ENCODE assay signal across 20 cellular contexts in genomic region chr3:23232016-23232415, GRCh38. TPM values are rescaled to one million over a fixed set of nuclear protein-coding genes. Genes with fewer than 3 reads are reported as not detected.
DNase-seq lines count a peak whose midpoint lies in the region; ATAC-seq, FAIRE-seq and TF ChIP-seq lines count a peak whose summit lies in the region.
"Had no signal": no experiment of that assay in that cellular context is flagged by ENCODE, and none has a peak within 500 bp of the region (broad histone marks: within the 10 kb centered on the region; RNA-seq: fewer than 3 reads in every experiment).

No MANE protein-coding gene starts in this region.

- in situ Hi-C loops in GM23248 (cut with MboI) (no loop called here), HAP-1 (cut with MboI; ENCODE audit: low sequenced_read_pairs) (no loop called here)

- TF ChIP-seq CTCF in astrocyte (IDR thresholded peaks at IDR 0.05; ENCODE audit: insufficient read depth, low read depth, low read length), result no peak
- no peak for TF ChIP-seq CTCF in fibroblast of pulmonary artery (IDR thresholded peaks at IDR 0.05; ENCODE audit: low read length, missing control alignments)

- no peaks in the 10 kb centered on the region for H3K9me2 ChIP-seq in GM23248 (ENCODE audit: insufficient read depth)

- H3K79me2 ChIP-seq in GM23248 (ENCODE audit: insufficient read depth) (peaks cover 95% of the 10 kb centered on the region), astrocyte (ENCODE audit: insufficient read depth, low read length) (peaks cover 81% of the 10 kb centered on the region)

- H4K20me1 ChIP-seq in GM23248 (ENCODE audit: insufficient read depth), result no peaks in the 10 kb centered on the region
- peaks cover 68% of the 10 kb centered on the region for H4K20me1 ChIP-seq in astrocyte (ENCODE audit: insufficient read depth, low read length)

- H3K4me3 Mint-ChIP-seq in astrocyte (ENCODE audit: unreplicated experiment), result no peak overlapping the region
- H3K4me3 Mint-ChIP-seq: CD14-positive monocyte had no signal

- H3K9me3 ChIP-seq in GM23248 (ENCODE audit: low read depth) (no peaks in the 10 kb centered on the region), astrocyte (ENCODE audit: insufficient read depth, low read depth, low read length) (no peaks in the 10 kb centered on the region), HAP-1 (no peaks in the 10 kb centered on the region)
- H3K9me3 ChIP-seq: A549, SJCRH30 had no signal

- H3F3A ChIP-seq in GM23248 (ENCODE audit: insufficient read depth), result no peaks in the 10 kb centered on the region

- H3K36me3 ChIP-seq in GM23248 (ENCODE audit: low read depth), result no peaks in the 10 kb centered on the region
- no peaks in the 10 kb centered on the region for H3K36me3 ChIP-seq in astrocyte (ENCODE audit: insufficient read depth, low read length)
- H3K36me3 ChIP-seq in HAP-1 (replicated peaks), result no peaks in the 10 kb centered on the region
- H3K36me3 ChIP-seq: SJCRH30 had no signal

- H3K9ac ChIP-seq in GM23248 (no peak overlapping the region), astrocyte (ENCODE audit: low read length) (no peak overlapping the region)
- H3K9ac ChIP-seq: KMS-11 had no signal

- H3K4me3 ChIP-seq in GM23248 (no peak overlapping the region), astrocyte (ENCODE audit: insufficient read depth, low read depth, low read length) (no peak overlapping the region), fibroblast of pulmonary artery (replicated peaks; ENCODE audit: low read depth, low read length) (no peak overlapping the region), HAP-1 (no peak overlapping the region)
- H3K4me3 ChIP-seq: A549, SJCRH30 had no signal

- no peak for ATAC-seq in HG03342 (IDR thresholded peaks at IDR 0.05; ENCODE audit: unreplicated experiment)
- ATAC-seq: A549, PC-3 had no signal

- H3K27ac ChIP-seq in GM23248, result no peak overlapping the region
- H3K27ac ChIP-seq in astrocyte (ENCODE audit: low read depth, low read length), result no peak overlapping the region
- H3K27ac ChIP-seq: A549, KMS-11, RWPE1, SJCRH30 had no signal

- H3K4me1 ChIP-seq in GM23248 (ENCODE audit: insufficient read depth), result peaks cover 6% of the 10 kb centered on the region; the same call in 1 of the 2 replicates
- no peaks in the 10 kb centered on the region for H3K4me1 ChIP-seq in astrocyte (ENCODE audit: insufficient read depth, low read length)
- H3K4me1 ChIP-seq in HAP-1, result peaks cover 15% of the 10 kb centered on the region
- H3K4me1 ChIP-seq: A549 had no signal

- H3K4me2 ChIP-seq in GM23248 (ENCODE audit: unreplicated experiment) (no peak overlapping the region), astrocyte (ENCODE audit: low read length) (no peak overlapping the region)
- H3K4me2 ChIP-seq: A549, KMS-11 had no signal

- no peak overlapping the region for H3K27ac Mint-ChIP-seq in astrocyte (ENCODE audit: unreplicated experiment)
- H3K27ac Mint-ChIP-seq: CD14-positive monocyte had no signal

- FAIRE-seq in astrocyte (lab: Jason Lieb, UNC), result no peak
- FAIRE-seq: A549 had no signal

- no peaks in the 10 kb centered on the region for H3K27me3 ChIP-seq in GM23248 (replicated peaks; ENCODE audit: insufficient read depth)
- no peaks in the 10 kb centered on the region for H3K27me3 ChIP-seq in astrocyte (ENCODE audit: insufficient read depth, low read length)
- H3K27me3 ChIP-seq in HAP-1 (ENCODE audit: low read depth), result no peaks in the 10 kb centered on the region
- H3K27me3 ChIP-seq: SJCRH30 had no signal

- no peak overlapping the region for H2AFZ ChIP-seq in GM23248
- no peak overlapping the region for H2AFZ ChIP-seq in astrocyte (ENCODE audit: low read depth, low read length)

- no peaks in the 10 kb centered on the region for H3K27me3 Mint-ChIP-seq in astrocyte (ENCODE audit: low read depth, unreplicated experiment)

- H3K9me3 Mint-ChIP-seq in astrocyte (ENCODE audit: unreplicated experiment), result no peaks in the 10 kb centered on the region

- DNase-seq in AG20443 (ENCODE audit: low spot score) (peak; percentile 17), GM23248 (peak; percentile 8), astrocyte (ENCODE audit: low read depth) (peak; percentile 13), fibroblast of pulmonary artery (ENCODE audit: low read depth) (peak; percentile 31), mesenteric fat pad (ENCODE audit: low spot score) (no peak), HAP-1 (ENCODE audit: low spot score in 2 of 2) (no peak)
- no peak for DNase-seq in activated effector memory CD4-positive, alpha-beta T cell treated with anti-CD3 and anti-CD28 coated beads, Interleukin-2, amount 50 U/mL, for 16 hours
- DNase-seq: AML-193, DMS 273 treated with DMSO at 0.1 percent for 48 hours, NCI-H1092 treated with DMSO at 0.1 percent for 48 hours, NCI-H2081 treated with DMSO at 0.1 percent for 48 hours, NCI-H510A treated with DMSO at 0.1 percent for 48 hours, NCI-H82, PC-3, SJCRH30 had no signal

- peaks cover 2% of the 10 kb centered on the region for H3K36me3 Mint-ChIP-seq in astrocyte (ENCODE audit: low read depth, unreplicated experiment)
- H3K36me3 Mint-ChIP-seq: CD14-positive monocyte had no signal

- 66 to 67% methylated on average over 3 of the region's 3 CpGs for WGBS in GM23248 (ENCODE audit: low coverage in 1 of 2, low lambda C conversion rate in 2 of 2, missing lambda C conversion rate in 2 of 2), 2 experiments

- H3K4me1 Mint-ChIP-seq in astrocyte (ENCODE audit: low read depth, unreplicated experiment), result peaks cover 20% of the 10 kb centered on the region

RNA-seq across cellular contexts. Expression of gene UBE2E2, which starts 28.9 kb away (rescaled TPM):
- 29.0 and 31.9 TPM in 2 replicates for total RNA-seq in GM23248 (2014; rRNA removed; shearing (Covaris generic))
- 70.2 and 75.4 TPM in 2 replicates for polyA plus RNA-seq in GM23248 (2016; fragmentation: Nextera tagmentation; extraction: Ambion mirVana)
- total RNA-seq in astrocyte (89.8 and 110 TPM in 2 replicates), mesenteric fat pad (64.6 TPM)

Comparison
In these comparisons a context has a peak if more than half of its experiments do, and no peak if none do; other contexts are left out.
1. DNase-seq: peak in AG20443 (single experiment), GM23248 (single experiment), astrocyte (single experiment) and fibroblast of pulmonary artery (single experiment); none in mesenteric fat pad (single experiment), activated effector memory CD4-positive, alpha-beta T cell treated with anti-CD3 and anti-CD28 coated beads, Interleukin-2, amount 50 U/mL, for 16 hours (single experiment) and HAP-1 (0 of 2).